Comparison of ENCODE assay signal across 1 cellular context in genomic region chr3:125437631-125438435, GRCh38.
TF ChIP-seq lines count a peak whose summit lies in the region.

No MANE protein-coding gene starts in this region.

TF ChIP-seq in H1, 55 proteins besides CTCF, POLR2A, EP300 and RAD21 (continued from another document):
- TF ChIP-seq SIX5 (IDR thresholded peaks at IDR 0.05; ENCODE audit: low read depth, low read length) (no peak), ATF2 (IDR thresholded peaks at IDR 0.05; ENCODE audit: low read length) (no peak), CHD2 (IDR thresholded peaks at IDR 0.05; ENCODE audit: low read length) (no peak), BCL11A (IDR thresholded peaks at IDR 0.05; ENCODE audit: low read depth in 2 of 2, low read length in 2 of 2) (no peak), CBX5 (IDR thresholded peaks at IDR 0.05; ENCODE audit: low read depth, low read length) (no peak), EZH2 (IDR thresholded peaks at IDR 0.05; ENCODE audit: low read depth, low read length, severe bottlenecking) (no peak), KDM5A (IDR thresholded peaks at IDR 0.05; ENCODE audit: low read length) (no peak), JUN (IDR thresholded peaks at IDR 0.05; ENCODE audit: low read depth, low read length) (no peak), CHD1 (IDR thresholded peaks at IDR 0.05; ENCODE audit: low read depth, low read length) (no peak), NANOG (IDR thresholded peaks at IDR 0.05; ENCODE audit: insufficient read depth, low read depth, low read length, poor library complexity, severe bottlenecking) (no peak), SUZ12 (IDR thresholded peaks at IDR 0.05; ENCODE audit: low read length) (no peak), E2F6 (IDR thresholded peaks at IDR 0.05) (no peak), SP1 (IDR thresholded peaks at IDR 0.05; ENCODE audit: low read depth, low read length) (no peak), MAX (IDR thresholded peaks at IDR 0.05) (no peak)
